ENCODE assay signal across 24 cellular contexts in genomic region chr10:1468777-1469176, GRCh38.
"Had no signal": no experiment of that assay in that cellular context is flagged by ENCODE, and none has a peak within 500 bp of the region (broad histone marks: within the 10 kb centered on the region; RNA-seq: fewer than 3 reads in every experiment).

No MANE protein-coding gene starts in this region.

- DNase-seq: cortex of kidney; effector CD8-positive, alpha-beta T cell; effector memory CD8-positive, alpha-beta T cell; endodermal cell; erythroblast; esophagus squamous epithelium; foreskin fibroblast; foreskin melanocyte; gastrocnemius medialis; glutamatergic neuron; heart right ventricle; hippocampal formation; left cardiac atrium; left lung; left ventricle myocardium superior; lower lobe of right lung; mesenchymal stem cell; naive B cell; naive thymus-derived CD8-positive, alpha-beta T cell had no signal

- H3K27me3 Mint-ChIP-seq: dendritic cell treated with granulocyte-macrophage colony-stimulating factor and Interleukin-4, amounts not matched to agents 40 ng/mL and 50 ng/mL, for 4 days had no signal

- ATAC-seq: effector memory CD8-positive, alpha-beta T cell; esophagus mucosa; gastrocnemius medialis; heart right ventricle; left cardiac atrium; left lung; left ventricle myocardium superior; lower lobe of right lung; mucosa of descending colon; naive thymus-derived CD8-positive, alpha-beta T cell had no signal

- H3K36me3 Mint-ChIP-seq: mesothelial cell of epicardium; naive B cell; naive thymus-derived CD8-positive, alpha-beta T cell had no signal

- H3K4me1 ChIP-seq: gastrocnemius medialis, heart right ventricle, left lung, lower lobe of right lung had no signal

- H3K9me3 Mint-ChIP-seq: dendritic cell treated with granulocyte-macrophage colony-stimulating factor and Interleukin-4, amounts not matched to agents 40 ng/mL and 50 ng/mL, for 4 days; effector memory CD8-positive, alpha-beta T cell; endodermal cell; mesothelial cell of epicardium; naive thymus-derived CD8-positive, alpha-beta T cell had no signal

- H3K4me3 ChIP-seq: esophagus squamous epithelium, gastrocnemius medialis, heart right ventricle, left lung, lower lobe of right lung, mucosa of descending colon had no signal

- H3K27ac ChIP-seq: epithelial cell of prostate, esophagus squamous epithelium, gastrocnemius medialis, heart right ventricle, left lung, lower lobe of right lung had no signal

- H3K36me3 ChIP-seq: esophagus squamous epithelium, gastrocnemius medialis, heart right ventricle, left lung, lower lobe of right lung had no signal

- H3K4me1 Mint-ChIP-seq: naive thymus-derived CD8-positive, alpha-beta T cell had no signal

- H3K27ac Mint-ChIP-seq: dendritic cell treated with granulocyte-macrophage colony-stimulating factor and Interleukin-4, amounts not matched to agents 40 ng/mL and 50 ng/mL, for 4 days; effector memory CD8-positive, alpha-beta T cell; endodermal cell; mesothelial cell of epicardium; naive thymus-derived CD8-positive, alpha-beta T cell had no signal

- H3K4me3 Mint-ChIP-seq: dendritic cell treated with granulocyte-macrophage colony-stimulating factor and Interleukin-4, amounts not matched to agents 40 ng/mL and 50 ng/mL, for 4 days; effector memory CD8-positive, alpha-beta T cell; endodermal cell; mesothelial cell of epicardium; naive B cell; naive thymus-derived CD8-positive, alpha-beta T cell had no signal

- H3K9me3 ChIP-seq: esophagus squamous epithelium, gastrocnemius medialis, heart right ventricle, left lung, lower lobe of right lung, mucosa of descending colon had no signal
